ENCODE assay signal across 26 cellular contexts in the genomic region with DNA sequence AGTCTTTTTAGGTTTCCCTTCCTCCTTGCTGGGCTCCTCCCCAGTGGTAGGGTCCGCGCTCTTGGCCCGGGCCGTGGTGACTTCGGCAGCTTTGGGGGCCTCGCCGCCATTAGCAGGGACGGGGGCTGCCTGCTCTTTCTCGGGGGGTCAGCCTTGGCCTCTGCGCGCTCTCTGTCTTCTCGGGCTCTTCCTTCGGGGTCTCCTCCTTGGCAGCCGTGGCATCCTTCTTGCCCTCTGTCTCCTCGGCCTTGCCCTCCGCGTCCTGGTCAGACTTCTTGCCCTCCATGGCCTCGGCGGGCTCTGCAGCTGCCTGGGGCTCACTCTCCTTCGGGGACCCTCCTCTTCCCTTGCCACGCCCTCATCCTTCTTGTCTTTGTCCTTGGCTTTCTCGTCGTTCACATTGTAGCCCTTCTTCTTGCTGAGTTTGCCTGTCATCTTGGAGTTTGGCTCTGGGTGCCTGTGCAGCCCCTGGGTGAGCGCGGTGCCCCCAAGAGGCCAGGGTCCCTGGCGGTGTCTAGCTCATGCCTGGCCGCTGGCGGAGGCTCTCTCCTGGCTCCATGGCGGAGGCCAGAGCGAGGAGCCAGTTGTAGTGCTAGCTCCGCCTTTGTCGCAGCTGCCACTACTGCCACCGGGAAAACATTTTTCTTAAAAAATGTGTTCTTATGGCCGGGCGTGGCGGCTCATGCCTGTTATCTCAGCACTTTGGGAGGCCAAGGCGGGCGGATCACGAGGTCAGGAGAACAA.
DNase-seq lines count a peak whose midpoint lies in the region; ATAC-seq, FAIRE-seq and TF ChIP-seq lines count a peak whose summit lies in the region.
"Had no signal": no experiment of that assay in that cellular context is flagged by ENCODE, and none has a peak within 500 bp of the region (broad histone marks: within the 10 kb centered on the region; RNA-seq: fewer than 3 reads in every experiment).

No MANE protein-coding gene starts in this region.

- H3K9me3 ChIP-seq in kidney (ENCODE audit: control insufficient read depth in 1 of 2, low read length in 2 of 2) (no peaks in the 10 kb centered on the region), testis (no peaks in the 10 kb centered on the region)
- H3K9me3 ChIP-seq: BE2C had no signal

- H3K9ac ChIP-seq in kidney (ENCODE audit: low read length in 2 of 2), result no peak overlapping the region
- H3K9ac ChIP-seq: BLaER1 had no signal

- H3K4me1 Mint-ChIP-seq in chondrocyte (ENCODE audit: low read depth) (peaks cover 16% of the 10 kb centered on the region), mesothelial cell of epicardium (peaks cover 12% of the 10 kb centered on the region)
- H3K4me1 Mint-ChIP-seq: CD4-positive, alpha-beta memory T cell; CD4-positive, CD25-positive, alpha-beta regulatory T cell; CD8-positive, alpha-beta memory T cell had no signal

- no peak for FAIRE-seq in kidney (lab: Jason Lieb, UNC)
- FAIRE-seq: G401.6, GM12891, GM18507 had no signal

- no peak for TF ChIP-seq POLR2A in testis (IDR thresholded peaks at IDR 0.05)

- WGBS in testis, 2 donors, result 69 to 75% methylated on average over 30 to 39 of the region's 39 CpGs

- intact Hi-C loops in kidney (cut with DNase I), result no loop called here
- intact Hi-C loops in testis (cut with DNase I; ENCODE audit: low total_unique reads), result no loop called here

- ATAC-seq in HG03025 (IDR thresholded peaks at IDR 0.05; ENCODE audit: low FRiP score, unreplicated experiment), result no peak

- H3K27me3 ChIP-seq in testis, result no peaks in the 10 kb centered on the region
- H3K27me3 ChIP-seq: BE2C, BLaER1 had no signal

- no peaks in the 10 kb centered on the region for H3K9me3 Mint-ChIP-seq in chondrocyte (ENCODE audit: low read depth)
- H3K9me3 Mint-ChIP-seq in mesothelial cell of epicardium, result peaks cover 11% of the 10 kb centered on the region

- H3K4me3 ChIP-seq in kidney (ENCODE audit: low read length in 2 of 2) (no peak overlapping the region), testis (peak overlapping the region; percentile 29 to 51)
- H3K4me3 ChIP-seq: BLaER1 had no signal

- no peak overlapping the region for H3K27ac ChIP-seq in kidney (ENCODE audit: low read depth in 2 of 2, low read length in 2 of 2)
- no peak overlapping the region for H3K27ac ChIP-seq in testis
- H3K27ac ChIP-seq: BLaER1 had no signal

- DNase-seq in Daoy (ENCODE audit: low read depth), result peak; percentile 25
- no peak for DNase-seq in chondrocyte (ENCODE audit: low spot score)
- DNase-seq in kidney, result peak; percentile 69
- no peak for DNase-seq in testis
- DNase-seq in Kasumi-1 (lab: John Stamatoyannopoulos, UW), result no peak
- DNase-seq in mesothelial cell of epicardium (ENCODE audit: low spot score in 2 of 2, unreplicated experiment in 2 of 2), result no peak
- DNase-seq: 8988T; ACHN; BE2C; C1 segment of cervical spinal cord; CD4-positive, alpha-beta memory T cell; CD4-positive, CD25-positive, alpha-beta regulatory T cell; CD8-positive, alpha-beta memory T cell; COR-L47; DMS 273 treated with DMSO at 0.1 percent for 48 hours; DMS153; DMS53; DMS79; DND-41; GF-D8 had no signal

- H3K27ac Mint-ChIP-seq in chondrocyte (ENCODE audit: unreplicated experiment) (peak overlapping the region; percentile 51), mesothelial cell of epicardium (no peak overlapping the region)
- H3K27ac Mint-ChIP-seq: CD14-positive monocyte; CD4-positive, alpha-beta memory T cell; CD4-positive, CD25-positive, alpha-beta regulatory T cell; CD8-positive, alpha-beta memory T cell had no signal

- H3K4me3 Mint-ChIP-seq in chondrocyte (ENCODE audit: unreplicated experiment), result no peak overlapping the region
- no peak overlapping the region for H3K4me3 Mint-ChIP-seq in mesothelial cell of epicardium
- H3K4me3 Mint-ChIP-seq: CD14-positive monocyte; CD4-positive, CD25-positive, alpha-beta regulatory T cell; CD8-positive, alpha-beta memory T cell had no signal

- H3K36me3 Mint-ChIP-seq in chondrocyte (ENCODE audit: low read depth) (peaks cover 1% of the 10 kb centered on the region), mesothelial cell of epicardium (peaks cover 18% of the 10 kb centered on the region)
- H3K36me3 Mint-ChIP-seq: CD14-positive monocyte; CD4-positive, alpha-beta memory T cell; CD4-positive, CD25-positive, alpha-beta regulatory T cell; CD8-positive, alpha-beta memory T cell had no signal

- H3K27me3 Mint-ChIP-seq in chondrocyte (ENCODE audit: low read depth), result no peaks in the 10 kb centered on the region
- no peaks in the 10 kb centered on the region for H3K27me3 Mint-ChIP-seq in mesothelial cell of epicardium (ENCODE audit: low read depth)
- H3K27me3 Mint-ChIP-seq: CD4-positive, alpha-beta memory T cell; CD4-positive, CD25-positive, alpha-beta regulatory T cell had no signal

- H3K36me3 ChIP-seq in kidney (ENCODE audit: control insufficient read depth in 1 of 2, insufficient read depth in 2 of 2, low read length in 2 of 2), result no peaks in the 10 kb centered on the region
- H3K36me3 ChIP-seq in testis (ENCODE audit: low read depth, missing control alignments), result no peaks in the 10 kb centered on the region
- H3K36me3 ChIP-seq: BE2C, BLaER1 had no signal

- H3K4me1 ChIP-seq in kidney (ENCODE audit: control insufficient read depth in 1 of 2, insufficient read depth in 1 of 2, low read depth in 1 of 2, low read length in 2 of 2), result no peaks in the 10 kb centered on the region
- H3K4me1 ChIP-seq in testis, result peaks cover 7% of the 10 kb centered on the region
- H3K4me1 ChIP-seq: BE2C had no signal

- TF ChIP-seq CTCF in chondrocyte (IDR thresholded peaks at IDR 0.05), result no peak
- no peak for TF ChIP-seq CTCF in kidney (IDR thresholded peaks at IDR 0.05; ENCODE audit: borderline replicate concordance, extremely low read depth, insufficient read depth)
- no peak for TF ChIP-seq CTCF in testis (IDR thresholded peaks at IDR 0.05)
- TF ChIP-seq CTCF in mesothelial cell of epicardium (IDR thresholded peaks at IDR 0.05; ENCODE audit: unreplicated experiment), result no peak

Comparison
In these comparisons a context has a peak if more than half of its experiments do, and no peak if none do; other contexts are left out.
1. DNase-seq: peak in Daoy (single experiment) and kidney (single experiment); none in chondrocyte (single experiment), testis (single experiment), Kasumi-1 (0 of 2) and mesothelial cell of epicardium (0 of 2).
2. H3K4me3 ChIP-seq: peak in testis (2 of 2); none in kidney (0 of 2).